ENCODE assay signal across 1 cellular context in genomic region chr1:170074250-170075157, GRCh38.
TF ChIP-seq lines count a peak whose summit lies in the region.

TSS of gene KIFAP3 (minus strand) at chr1:170074695. CDS start at chr1:170074467, 228 bp downstream.

TF ChIP-seq in K562, 482 proteins besides CTCF, POLR2A, EP300 and RAD21 (continued from another document and continues in another):
- no peak for TF ChIP-seq ZBTB5 (IDR thresholded peaks at IDR 0.05)
- TF ChIP-seq RNF2 (IDR thresholded peaks at IDR 0.05): no peak; the same call in 1 of the 2 replicates
- peak; percentile 86 for TF ChIP-seq HINFP (tag; conservative IDR thresholded peaks at IDR 0.05; ENCODE audit: low read depth)
- peak; percentile 78 for TF ChIP-seq CTCFL (IDR thresholded peaks at IDR 0.05; ENCODE audit: borderline replicate concordance, insufficient read depth, low read depth, low read length, poor library complexity, severe bottlenecking)
- TF ChIP-seq ZNF184 (CRISPR knock-in tag; IDR thresholded peaks at IDR 0.05): no peak
- no peak for TF ChIP-seq MTA2 (IDR thresholded peaks at IDR 0.05; ENCODE audit: low read depth)
- TF ChIP-seq ZFP1 (CRISPR knock-in tag; IDR thresholded peaks at IDR 0.05): no peak
- no peak for TF ChIP-seq MTF1 (CRISPR knock-in tag; IDR thresholded peaks at IDR 0.05; ENCODE audit: borderline replicate concordance)
- TF ChIP-seq HDGF (IDR thresholded peaks at IDR 0.05): no peak
- TF ChIP-seq ZNF24 (IDR thresholded peaks at IDR 0.05): peak; percentile 51; the same call in 1 of the 2 replicates
- TF ChIP-seq RBM22 (IDR thresholded peaks at IDR 0.05; ENCODE audit: low read depth, low read length, poor library complexity, severe bottlenecking): no peak
- TF ChIP-seq RBBP5 (IDR thresholded peaks at IDR 0.05; ENCODE audit: borderline replicate concordance, insufficient read depth, low read length, poor library complexity, severe bottlenecking): peak; percentile 75
- TF ChIP-seq ZNF232 (CRISPR knock-in tag; IDR thresholded peaks at IDR 0.05): no peak
- 0 out of 2 replicates have a peak, but pooled peaks have one; percentile 13 for TF ChIP-seq SMC3 (conservative IDR thresholded peaks at IDR 0.05; ENCODE audit: insufficient read depth, low read depth, low read length)
- TF ChIP-seq THAP7 (CRISPR knock-in tag; IDR thresholded peaks at IDR 0.05): no peak
- TF ChIP-seq CBX2 (IDR thresholded peaks at IDR 0.05; ENCODE audit: insufficient read depth, low read length, poor library complexity, severe bottlenecking): no peak
- no peak for TF ChIP-seq ZNF644 (tag; IDR thresholded peaks at IDR 0.05; ENCODE audit: low read depth)
- no peak for TF ChIP-seq NR2C2 (CRISPR knock-in tag; IDR thresholded peaks at IDR 0.05)
- TF ChIP-seq NR2C2 (tag; IDR thresholded peaks at IDR 0.05): peak; percentile 54
- TF ChIP-seq SLC30A9 (CRISPR knock-in tag; IDR thresholded peaks at IDR 0.05): no peak
- peak; percentile 64; the same call in 1 of the 2 replicates for TF ChIP-seq FOXM1 (IDR thresholded peaks at IDR 0.05; ENCODE audit: low read depth)
- no peak for TF ChIP-seq FOXM1 (CRISPR knock-in tag; IDR thresholded peaks at IDR 0.05; ENCODE audit: low read depth)
- TF ChIP-seq RBM17 (IDR thresholded peaks at IDR 0.05; ENCODE audit: borderline replicate concordance, low read depth, low read length): no peak
- no peak for TF ChIP-seq SMARCA5 (IDR thresholded peaks at IDR 0.05)
- TF ChIP-seq IRF9 (tag; IDR thresholded peaks at IDR 0.05): no peak
- TF ChIP-seq RFX5 (IDR thresholded peaks at IDR 0.05; ENCODE audit: low read depth, low read length): no peak
- peak; percentile 54 for TF ChIP-seq TBP (optimal IDR thresholded peaks at IDR 0.05; ENCODE audit: low read depth, low read length)
- peak; percentile 97 for TF ChIP-seq ZBTB2 (IDR thresholded peaks at IDR 0.05)
- TF ChIP-seq ZBTB40 (IDR thresholded peaks at IDR 0.05): peak; percentile 47; the same call in 1 of the 2 replicates
- no peak for TF ChIP-seq ZBTB40 (CRISPR knock-in tag; IDR thresholded peaks at IDR 0.05)
- TF ChIP-seq FIP1L1 (IDR thresholded peaks at IDR 0.05; ENCODE audit: low read depth, low read length, poor library complexity, severe bottlenecking): no peak
- TF ChIP-seq BRF2 (IDR thresholded peaks at IDR 0.05; ENCODE audit: borderline replicate concordance, insufficient read depth, insufficient read length): no peak
- no peak for TF ChIP-seq MED1 (CRISPR knock-in tag; IDR thresholded peaks at IDR 0.05; ENCODE audit: borderline replicate concordance)
- no peak for TF ChIP-seq ZNF384 (IDR thresholded peaks at IDR 0.05; ENCODE audit: low read depth, low read length)
- no peak for TF ChIP-seq ZNF408 (CRISPR knock-in tag; IDR thresholded peaks at IDR 0.05; ENCODE audit: low read depth)
- peak; percentile 77 for TF ChIP-seq HMBOX1 (IDR thresholded peaks at IDR 0.05)
- TF ChIP-seq PKNOX1 (IDR thresholded peaks at IDR 0.05): peak; percentile 79
- TF ChIP-seq POU5F1 (IDR thresholded peaks at IDR 0.05; ENCODE audit: borderline replicate concordance, low read depth, low read length, partially characterized antibody): peak; percentile 58
- TF ChIP-seq ETS2 (tag; IDR thresholded peaks at IDR 0.05; ENCODE audit: borderline replicate concordance, poor library complexity, severe bottlenecking): no peak
- TF ChIP-seq MAFF (IDR thresholded peaks at IDR 0.05; ENCODE audit: low read length): no peak
